ENCODE assay signal across 15 cellular contexts in genomic region chr14:104726600-104727451, GRCh38. TPM values are rescaled to one million over a fixed set of nuclear protein-coding genes. Genes with fewer than 3 reads are reported as not detected.
DNase-seq lines count a peak whose midpoint lies in the region; ATAC-seq and TF ChIP-seq lines count a peak whose summit lies in the region.
"Had no signal": no experiment of that assay in that cellular context is flagged by ENCODE, and none has a peak within 500 bp of the region (broad histone marks: within the 10 kb centered on the region; RNA-seq: fewer than 3 reads in every experiment).

No MANE protein-coding gene starts in this region.

- dilution Hi-C loops in IMR-90 (cut with HindIII; ENCODE audit: low sequenced_read_pairs, unreplicated experiment): no loop called here

- H3K56ac ChIP-seq in IMR-90 (ENCODE audit: extremely low read depth, insufficient read depth, low read length): no peak overlapping the region; the same call in 1 of the 2 replicates

- peak overlapping the region; percentile 49 for H3K4me3 Mint-ChIP-seq in neural crest cell
- H3K4me3 Mint-ChIP-seq: activated naive CD8-positive, alpha-beta T cell treated with anti-CD3 and anti-CD28 coated beads, Interleukin-2, amount 10 ng/mL, durations not matched to agents 7 days and 5 days; dendritic cell treated with granulocyte-macrophage colony-stimulating factor and Interleukin-4, amounts not matched to agents 40 ng/mL and 50 ng/mL, for 4 days had no signal

- ATAC-seq in IMR-90 (ENCODE audit: low read depth): no peak
- ATAC-seq in HG03039 (IDR thresholded peaks at IDR 0.05; ENCODE audit: unreplicated experiment): no peak
- ATAC-seq in GM21526 (IDR thresholded peaks at IDR 0.05; ENCODE audit: low FRiP score, unreplicated experiment): no peak

- DNase-seq in DMS 273 (lab: John Stamatoyannopoulos, UW; ENCODE audit: unreplicated experiment) (peak; percentile 49), DMS 273 treated with DMSO at 0.1 percent for 48 hours (lab: John Stamatoyannopoulos, UW) (no peak), IMR-90 (no peak), brain microvascular endothelial cell (no peak), neural crest cell (ENCODE audit: low read depth, low spot score) (no peak), NCI-H345 (lab: John Stamatoyannopoulos, UW) (no peak)
- DNase-seq: 8988T; activated naive CD8-positive, alpha-beta T cell treated with anti-CD3 and anti-CD28 coated beads, Interleukin-2, amount 10 ng/mL, durations not matched to agents 7 days and 5 days; KG1; naive B cell; NCI-H187 treated with DMSO at 0.1 percent for 48 hours had no signal

- no peak overlapping the region; the same call in 1 of the 2 replicates for H2AK5ac ChIP-seq in IMR-90 (ENCODE audit: low read depth, low read length)

- WGBS in IMR-90 (ENCODE audit: extremely low coverage in 2 of 2, insufficient read length in 1 of 2), 2 experiments: 68% methylated on average over 11 of the region's 21 CpGs; no CpG with 5 or more reads in 1 of the 2 experiments

- H3K9ac ChIP-seq in IMR-90 (ENCODE audit: low read depth, low read length): no peak overlapping the region

- H3K27me3 ChIP-seq in IMR-90 (ENCODE audit: control insufficient read depth, insufficient read depth, low read length): no peaks in the 10 kb centered on the region; the same call in 1 of the 2 replicates
- H3K27me3 ChIP-seq in brain microvascular endothelial cell (replicated peaks): no peaks in the 10 kb centered on the region
- H3K27me3 ChIP-seq: upper lobe of left lung had no signal

- H3K9me3 ChIP-seq in IMR-90 (ENCODE audit: control insufficient read depth, insufficient read depth, low read length): no peaks in the 10 kb centered on the region
- H3K9me3 ChIP-seq: upper lobe of left lung had no signal

- H4K20me1 ChIP-seq in IMR-90 (ENCODE audit: insufficient read depth, low read length): peaks cover 17% of the 10 kb centered on the region

- H2BK20ac ChIP-seq in IMR-90 (ENCODE audit: low read depth, low read length): no peak overlapping the region

- H3K36me3 ChIP-seq in IMR-90 (ENCODE audit: control insufficient read depth, insufficient read depth, low read length) (peaks cover under 1% of the 10 kb centered on the region; the same call in 1 of the 2 replicates), brain microvascular endothelial cell (replicated peaks) (peaks cover under 1% of the 10 kb centered on the region)
- H3K36me3 ChIP-seq: upper lobe of left lung had no signal

- BruUV-seq in IMR-90 (replicated peaks; lab: Mats Ljungman, UMichigan): no TSS peak

- TF ChIP-seq CTCF in IMR-90 (conservative IDR thresholded peaks at IDR 0.05; ENCODE audit: low read depth, low read length) (no peak), brain microvascular endothelial cell (IDR thresholded peaks at IDR 0.05; ENCODE audit: low read depth, low read length, missing control alignments) (peak; percentile 59), neural crest cell (conservative IDR thresholded peaks at IDR 0.05) (peak; percentile 39)

- H2AK9ac ChIP-seq in IMR-90 (replicated peaks; ENCODE audit: low read depth, low read length, poor library complexity): no peak overlapping the region

- H3K4ac ChIP-seq in IMR-90 (ENCODE audit: low read depth, low read length): no peak overlapping the region

- no peaks in the 10 kb centered on the region for H3K36me3 Mint-ChIP-seq in neural crest cell (ENCODE audit: low read depth)
- H3K36me3 Mint-ChIP-seq: activated naive CD8-positive, alpha-beta T cell treated with anti-CD3 and anti-CD28 coated beads, Interleukin-2, amount 10 ng/mL, durations not matched to agents 7 days and 5 days; naive B cell had no signal

- peaks cover 5% of the 10 kb centered on the region for H3K4me1 Mint-ChIP-seq in neural crest cell
- H3K4me1 Mint-ChIP-seq: activated naive CD8-positive, alpha-beta T cell treated with anti-CD3 and anti-CD28 coated beads, Interleukin-2, amount 10 ng/mL, durations not matched to agents 7 days and 5 days had no signal

- no peak overlapping the region for H3K27ac Mint-ChIP-seq in neural crest cell (ENCODE audit: unreplicated experiment)
- H3K27ac Mint-ChIP-seq: activated naive CD8-positive, alpha-beta T cell treated with anti-CD3 and anti-CD28 coated beads, Interleukin-2, amount 10 ng/mL, durations not matched to agents 7 days and 5 days; dendritic cell treated with granulocyte-macrophage colony-stimulating factor and Interleukin-4, amounts not matched to agents 40 ng/mL and 50 ng/mL, for 4 days had no signal

- no peak overlapping the region for H3K27ac ChIP-seq in IMR-90 (ENCODE audit: insufficient read depth, low read length)
- H3K27ac ChIP-seq in brain microvascular endothelial cell: no peak overlapping the region
- H3K27ac ChIP-seq: upper lobe of left lung had no signal

- H3K18ac ChIP-seq in IMR-90 (ENCODE audit: low read depth, low read length): no peak overlapping the region

- CTCF ChIA-PET in IMR-90 (lab: Yijun Ruan, JAX): no interaction called here

- peaks cover 19% of the 10 kb centered on the region for H3K4me1 ChIP-seq in IMR-90 (ENCODE audit: control insufficient read depth, insufficient read depth, low read length)

- H3K27me3 Mint-ChIP-seq in neural crest cell (ENCODE audit: low read depth): peaks cover 6% of the 10 kb centered on the region
- H3K27me3 Mint-ChIP-seq: activated naive CD8-positive, alpha-beta T cell treated with anti-CD3 and anti-CD28 coated beads, Interleukin-2, amount 10 ng/mL, durations not matched to agents 7 days and 5 days had no signal

- POLR2A ChIA-PET in IMR-90 (lab: Charles Lee; ENCODE audit: unreplicated experiment): no interaction called here

- H4K8ac ChIP-seq in IMR-90 (ENCODE audit: low read depth in 2 of 2, low read length in 2 of 2): no peak overlapping the region

- peak overlapping the region; percentile 21 for H2AFZ ChIP-seq in IMR-90 (replicated peaks; ENCODE audit: low read length, poor library complexity)

- H3K79me1 ChIP-seq in IMR-90 (ENCODE audit: low read depth in 1 of 2, low read length in 2 of 2): peaks cover 5 to 16% of the 10 kb centered on the region in 2 experiments; a peak in 2 of 4 replicates

- in situ Hi-C loops in IMR-90 (cut with MboI; ENCODE audit: low sequenced_read_pairs) (no loop called here), brain microvascular endothelial cell (cut with HindIII; ENCODE audit: low pct_ligation_motif_present, low sequenced_read_pairs) (no loop called here)

- no peak overlapping the region for H4K91ac ChIP-seq in IMR-90 (ENCODE audit: insufficient read depth, low read depth, low read length)

- TF ChIP-seq RAD21 in IMR-90 (IDR thresholded peaks at IDR 0.05; ENCODE audit: low read length): no peak

- intact Hi-C loops in IMR-90 (cut with micrococcal nuclease): no loop called here

- H3K4me2 ChIP-seq in IMR-90 (ENCODE audit: low read depth, low read length): no peak overlapping the region

- H2BK15ac ChIP-seq in IMR-90 (ENCODE audit: low read depth, low read length): no peak overlapping the region

- H3K9me3 Mint-ChIP-seq in neural crest cell: no peaks in the 10 kb centered on the region
- H3K9me3 Mint-ChIP-seq: activated naive CD8-positive, alpha-beta T cell treated with anti-CD3 and anti-CD28 coated beads, Interleukin-2, amount 10 ng/mL, durations not matched to agents 7 days and 5 days; dendritic cell treated with granulocyte-macrophage colony-stimulating factor and Interleukin-4, amounts not matched to agents 40 ng/mL and 50 ng/mL, for 4 days; naive B cell had no signal

- no peak overlapping the region for H4K5ac ChIP-seq in IMR-90 (ENCODE audit: low read depth, low read length)

- no peak overlapping the region for H3K4me3 ChIP-seq in IMR-90 (ENCODE audit: insufficient read depth, low read depth, low read length)
- no peak overlapping the region for H3K4me3 ChIP-seq in brain microvascular endothelial cell (ENCODE audit: low read depth, low read length)
- H3K4me3 ChIP-seq: upper lobe of left lung had no signal

- H3K9me1 ChIP-seq in IMR-90 (ENCODE audit: insufficient read depth, low read length): no peaks in the 10 kb centered on the region

- H2BK5ac ChIP-seq in IMR-90 (ENCODE audit: low read depth, low read length, poor library complexity, severe bottlenecking): no peak overlapping the region

- TF ChIP-seq POLR2A in IMR-90 (IDR thresholded peaks at IDR 0.05; ENCODE audit: low read depth, low read length): no peak

- H3K23ac ChIP-seq in IMR-90 (ENCODE audit: low read depth, low read length): no peak overlapping the region

- H2BK120ac ChIP-seq in IMR-90 (ENCODE audit: low read depth, low read length): no peak overlapping the region

- H3K14ac ChIP-seq in IMR-90 (replicated peaks; ENCODE audit: low read depth, low read length): no peak overlapping the region

TF ChIP-seq in IMR-90, 13 proteins besides CTCF, POLR2A, EP300 and RAD21 (continues in another document):
- TF ChIP-seq NFE2L2 (IDR thresholded peaks at IDR 0.05; ENCODE audit: low read depth, low read length) (no peak), CHD1 (IDR thresholded peaks at IDR 0.05; ENCODE audit: low read depth, low read length) (no peak), BHLHE40 (IDR thresholded peaks at IDR 0.05; ENCODE audit: low read depth, low read length) (no peak), MAZ (IDR thresholded peaks at IDR 0.05; ENCODE audit: borderline replicate concordance, low read depth, low read length) (no peak), MXI1 (IDR thresholded peaks at IDR 0.05; ENCODE audit: borderline replicate concordance, low read depth, low read length) (no peak), SMC3 (IDR thresholded peaks at IDR 0.05; ENCODE audit: low read depth, low read length) (no peak)
- TF ChIP-seq, protein P1, sequence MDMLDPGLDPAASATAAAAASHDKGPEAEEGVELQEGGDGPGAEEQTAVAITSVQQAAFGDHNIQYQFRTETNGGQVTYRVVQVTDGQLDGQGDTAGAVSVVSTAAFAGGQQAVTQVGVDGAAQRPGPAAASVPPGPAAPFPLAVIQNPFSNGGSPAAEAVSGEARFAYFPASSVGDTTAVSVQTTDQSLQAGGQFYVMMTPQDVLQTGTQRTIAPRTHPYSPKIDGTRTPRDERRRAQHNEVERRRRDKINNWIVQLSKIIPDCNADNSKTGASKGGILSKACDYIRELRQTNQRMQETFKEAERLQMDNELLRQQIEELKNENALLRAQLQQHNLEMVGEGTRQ (IDR thresholded peaks at IDR 0.05; ENCODE audit: low read depth, low read length): no peak

RNA-seq across cellular contexts. Expression of gene ADSS1, which starts 2.8 kb away (rescaled TPM):
- total RNA-seq in IMR-90 (2012; rRNA removed) (1.8 and 2.5 TPM in 2 replicates), neural crest cell (4.4 and 5.0 TPM in 2 replicates)
- 3.9 and 5.2 TPM in 2 replicates for polyA plus RNA-seq in IMR-90 (2012; rRNA removed)
- polyA plus RNA-seq in IMR-90 (2012; cell fraction: cytosol; rRNA removed): 5.9 and 6.5 TPM in 2 replicates
- 28.6 and 32.1 TPM in 2 replicates for polyA plus RNA-seq in IMR-90 (2012; cell fraction: nucleus; rRNA removed; ENCODE audit: low replicate concordance)

RNA-seq across cellular contexts. Expression of gene SIVA1, which starts 26.1 kb away (rescaled TPM):
- 132 and 166 TPM in 2 replicates for total RNA-seq in IMR-90 (2012; rRNA removed)
- 184 and 248 TPM in 2 replicates for polyA plus RNA-seq in IMR-90 (2012; rRNA removed)
- 392 and 403 TPM in 2 replicates for polyA plus RNA-seq in IMR-90 (2012; cell fraction: cytosol; rRNA removed)
- 69.2 and 188 TPM in 2 replicates for polyA plus RNA-seq in IMR-90 (2012; cell fraction: nucleus; rRNA removed; ENCODE audit: low replicate concordance)
- total RNA-seq in neural crest cell: 109 and 121 TPM in 2 replicates

RNA-seq across cellular contexts. Expression of gene INF2, which starts 37.4 kb away (rescaled TPM):
- total RNA-seq in IMR-90 (2012; rRNA removed) (16.8 and 20.0 TPM in 2 replicates), neural crest cell (60.6 and 61.7 TPM in 2 replicates)
- 62.1 and 76.2 TPM in 2 replicates for polyA plus RNA-seq in IMR-90 (2012; rRNA removed)
- 39.3 and 68.1 TPM in 2 replicates for polyA plus RNA-seq in IMR-90 (2012; cell fraction: cytosol; rRNA removed)
- polyA plus RNA-seq in IMR-90 (2012; cell fraction: nucleus; rRNA removed; ENCODE audit: low replicate concordance): 179 and 366 TPM in 2 replicates
